9 cellular contexts compared by ENCODE assay signal in the genomic region with DNA sequence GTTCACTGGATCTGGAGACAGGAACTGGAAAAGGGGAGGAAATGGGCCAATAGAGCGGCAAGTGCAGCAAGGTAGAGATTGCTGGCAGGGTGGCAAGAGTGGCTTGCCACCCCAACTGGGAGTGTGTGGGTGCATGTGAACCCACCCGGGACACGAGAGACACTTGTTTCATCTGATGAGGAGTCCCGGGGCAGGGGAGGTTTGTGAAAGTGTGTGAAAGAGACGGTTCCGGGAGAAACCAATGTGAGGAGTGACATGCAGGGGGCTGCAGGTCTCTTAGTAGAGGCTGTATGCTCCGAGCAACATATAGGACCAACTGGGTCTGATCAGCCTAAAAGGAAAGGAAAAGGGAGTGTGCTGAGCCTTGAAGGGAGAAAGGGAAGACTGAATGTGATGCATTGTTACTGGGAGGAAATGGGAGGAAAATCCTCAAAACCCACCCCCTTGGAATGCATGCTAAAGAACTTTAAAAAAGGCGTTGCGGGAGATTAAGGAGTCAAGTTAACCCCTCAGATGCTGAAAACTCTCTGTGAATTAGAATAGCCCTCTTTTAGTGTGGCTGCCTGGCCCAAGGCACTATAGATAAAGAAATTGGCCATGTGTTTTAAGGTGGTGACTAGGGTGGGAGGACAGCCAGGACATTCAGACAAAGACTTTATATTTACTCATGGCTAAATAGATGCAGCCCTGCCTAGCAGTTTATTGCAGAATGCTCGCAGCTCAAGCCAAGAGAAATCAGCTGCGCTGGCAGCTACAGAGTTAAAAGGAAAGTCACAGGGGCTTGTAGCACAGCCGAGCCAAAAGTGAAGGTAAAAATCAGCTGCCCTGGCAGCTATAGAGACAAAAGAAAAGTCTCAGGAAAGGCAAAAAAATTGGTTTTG. TPM values are rescaled to one million over a fixed set of nuclear protein-coding genes. Genes with fewer than 3 reads are reported as not detected.
A peak's percentile ranks its signal among the peaks of the same experiment; 100 is the strongest.
DNase-seq lines count a peak whose midpoint lies in the region; ATAC-seq and TF ChIP-seq lines count a peak whose summit lies in the region.
"Had no signal": no experiment of that assay in that cellular context is flagged by ENCODE, and none has a peak within 500 bp of the region (broad histone marks: within the 10 kb centered on the region; RNA-seq: fewer than 3 reads in every experiment).

No MANE protein-coding gene starts in this region.

- H3K27ac ChIP-seq in heart right ventricle (peak overlapping the region in 4 of 10 donors; percentile 17 to 63 (median 29)), skin epidermis (peak overlapping the region in 7 of 21 experiments; percentile 5 to 60 (median 44))
- H3K27ac ChIP-seq: 22Rv1 had no signal

- H3K36me3 ChIP-seq in heart right ventricle = no peaks in the 10 kb centered on the region

- H3K4me3 ChIP-seq in heart right ventricle (peak overlapping the region; percentile 16 to 59 (median 50)), skin epidermis (peak overlapping the region; percentile 18 to 41 (median 26))

- in situ Hi-C loops in SK-MEL-5 (cut with HindIII; ENCODE audit: low pct_unique_long_range_greater_than_20kb, low sequenced_read_pairs) = no loop called here

- peak in 4 of 8 donors; percentile 23 to 38 (median 27) for ATAC-seq in heart right ventricle

- H3K4me1 ChIP-seq in heart right ventricle = peaks cover 0 to 29% (median 19%) of the 10 kb centered on the region in 9 donors

- no peaks in the 10 kb centered on the region for H3K9me3 ChIP-seq in heart right ventricle

- DNase-seq in NCI-H1092 treated with DMSO at 0.1 percent for 48 hours (lab: John Stamatoyannopoulos, UW) (peak; percentile 44), NCI-H1092 (lab: John Stamatoyannopoulos, UW) (no peak), SK-MEL-5 (ENCODE audit: low read depth, low spot score) (peak; percentile 93), heart right ventricle (no peak), hepatic stellate cell (ENCODE audit: low spot score) (no peak), GM19240 (ENCODE audit: insufficient read length, low spot score) (no peak), NCI-H1930 (lab: John Stamatoyannopoulos, UW) (no peak)

- 30 to 34% methylated on average over 12 of the region's 12 CpGs for WGBS in heart right ventricle, 2 donors

- no peak for TF ChIP-seq CTCF in heart right ventricle (IDR thresholded peaks at IDR 0.05)

- intact Hi-C loops in heart right ventricle (cut with DNase I) = loop anchor here in 2 of 10 donors (10.0 kb wide), 2 partner anchors 188 to 682 kb away; no protein-coding TSS in a partner anchor

- no peaks in the 10 kb centered on the region for H3K27me3 ChIP-seq in heart right ventricle

RNA-seq across cellular contexts. Expression of gene SLC9C1, which starts 9.1 kb away (rescaled TPM):
- 0.11 and 0.64 TPM in 2 replicates for total RNA-seq in SK-MEL-5 (2014; rRNA removed; shearing (Covaris generic))
- polyA plus RNA-seq in SK-MEL-5 (2015; cell fraction: cytosol; rRNA removed) = not detected in 2 replicates
- 0.65 and 1.2 TPM in 2 replicates for polyA plus RNA-seq in SK-MEL-5 (2015; cell fraction: nucleus; rRNA removed)
- total RNA-seq in heart right ventricle = 1 to 10 TPM in 7 of 10 donors, under 1 TPM in 3; 0.80 to 2.2 (median 1.6) TPM
- under 1 TPM; 0.10 to 0.51 TPM for polyA plus RNA-seq in heart right ventricle

RNA-seq across cellular contexts. Expression of gene CD200, which starts 29.8 kb away (rescaled TPM):
- 1.9 and 3.5 TPM in 2 replicates for total RNA-seq in SK-MEL-5 (2014; rRNA removed; shearing (Covaris generic))
- polyA plus RNA-seq in SK-MEL-5 (2015; cell fraction: cytosol; rRNA removed) = 4.6 and 4.9 TPM in 2 replicates
- polyA plus RNA-seq in SK-MEL-5 (2015; cell fraction: nucleus; rRNA removed) = 4.9 and 5.6 TPM in 2 replicates
- total RNA-seq in heart right ventricle = 1 to 10 TPM in 6 of 10 donors, under 1 TPM in 4; 0.82 to 3.3 (median 1.5) TPM
- polyA plus RNA-seq in heart right ventricle = 1 to 10 TPM in 1 of 2 donors, under 1 TPM in 1; 0.44 to 1.3 TPM

Comparison
In these comparisons a context has a peak if more than half of its experiments do, and no peak if none do; other contexts are left out.
1. DNase-seq: peak in NCI-H1092 treated with DMSO at 0.1 percent for 48 hours (single experiment) and SK-MEL-5 (single experiment); none in NCI-H1092 (single experiment), heart right ventricle (0 of 2), hepatic stellate cell (single experiment), GM19240 (single experiment) and NCI-H1930 (0 of 2).